Comparison of ENCODE assay signal across 11 cellular contexts in genomic region chr1:205913451-205914204, GRCh38. TPM values are rescaled to one million over a fixed set of nuclear protein-coding genes. Genes with fewer than 3 reads are reported as not detected.
DNase-seq lines count a peak whose midpoint lies in the region; ATAC-seq and TF ChIP-seq lines count a peak whose summit lies in the region.
"Had no signal": no experiment of that assay in that cellular context is flagged by ENCODE, and none has a peak within 500 bp of the region (broad histone marks: within the 10 kb centered on the region; RNA-seq: fewer than 3 reads in every experiment).

No MANE protein-coding gene starts in this region.

- intact Hi-C loops in ovary (cut with DNase I): loop anchor here (10.0 kb wide), 2 partner anchors 61 to 119 kb away; no protein-coding TSS in a partner anchor

- no peak overlapping the region for H2AK5ac ChIP-seq in mesenchymal stem cell (ENCODE audit: low read length, severe bottlenecking)

- H3K36me3 ChIP-seq in ovary: no peaks in the 10 kb centered on the region
- no peaks in the 10 kb centered on the region for H3K36me3 ChIP-seq in mesenchymal stem cell (ENCODE audit: control insufficient read depth in 1 of 2, insufficient read depth in 2 of 2, low read depth in 1 of 2, low read length in 2 of 2)

- H4K8ac ChIP-seq in mesenchymal stem cell (ENCODE audit: low read length): no peak overlapping the region

- H3K4me1 ChIP-seq in ovary (ENCODE audit: insufficient read depth) (peaks cover 23% of the 10 kb centered on the region), mesenchymal stem cell (ENCODE audit: control insufficient read depth, insufficient read depth, low read depth, low read length) (peaks cover 9% of the 10 kb centered on the region)

- no peaks in the 10 kb centered on the region for H3K79me1 ChIP-seq in mesenchymal stem cell (replicated peaks; ENCODE audit: low read length, poor library complexity, severe bottlenecking)

- no peak overlapping the region for H3K4ac ChIP-seq in mesenchymal stem cell (ENCODE audit: low read depth in 1 of 2, low read length in 2 of 2)

- no peak overlapping the region for H3K23ac ChIP-seq in mesenchymal stem cell (ENCODE audit: low read length in 2 of 2)

- no peak overlapping the region for H3K4me2 ChIP-seq in mesenchymal stem cell (ENCODE audit: low read length, poor library complexity, severe bottlenecking)

- H3K14ac ChIP-seq in mesenchymal stem cell (ENCODE audit: low read length in 2 of 2): no peak overlapping the region

- no peak for TF ChIP-seq CTCF in fibroblast of pulmonary artery (IDR thresholded peaks at IDR 0.05; ENCODE audit: low read length, missing control alignments)
- TF ChIP-seq CTCF in ovary (IDR thresholded peaks at IDR 0.05): no peak

- no peak overlapping the region for H2BK120ac ChIP-seq in mesenchymal stem cell (ENCODE audit: low read depth, low read length)

- H3K27ac ChIP-seq in ovary (peak overlapping the region in 1 of 2 donors; percentile 33), mesenchymal stem cell (ENCODE audit: low read length, poor library complexity, severe bottlenecking) (no peak overlapping the region)

- 7 to 32% (median 13%) methylated on average over 4 of the region's 4 CpGs for WGBS in ovary, 3 donors
- WGBS in mesenchymal stem cell: 77% methylated on average over 3 of the region's 4 CpGs

- H3K18ac ChIP-seq in mesenchymal stem cell (ENCODE audit: low read depth in 1 of 2, low read length in 2 of 2): no peak overlapping the region

- peak; percentile 28 for DNase-seq in AG20443 (ENCODE audit: low spot score)
- peak; percentile 77 for DNase-seq in NCI-H446 treated with DMSO at 0.1 percent for 48 hours (lab: John Stamatoyannopoulos, UW)
- peak; percentile 76 for DNase-seq in fibroblast of pulmonary artery (ENCODE audit: low read depth)
- peak; percentile 37 to 83 (median 55) for DNase-seq in ovary
- DNase-seq in NCI-H345 (lab: John Stamatoyannopoulos, UW): no peak
- DNase-seq in mesenchymal stem cell: no peak
- DNase-seq: NCI-H1092; stimulated activated naive CD8-positive, alpha-beta T cell treated with anti-CD3 and anti-CD28 coated beads, Interleukin-15, amount 100 ng/mL, for 72 hours had no signal

- ATAC-seq in activated CD4-positive, CD25-positive, alpha-beta regulatory T cell treated with anti-CD3 and anti-CD28 coated beads, Interleukin-2, amount 50 U/mL, for 24 hours: no peak
- no peak for ATAC-seq in HG03354 (IDR thresholded peaks at IDR 0.05; ENCODE audit: poor library complexity, severe bottlenecking, unreplicated experiment)
- ATAC-seq: stimulated activated naive CD8-positive, alpha-beta T cell treated with anti-CD3 and anti-CD28 coated beads, Interleukin-15, amount 100 ng/mL, for 72 hours had no signal

- no peak overlapping the region for H3K9ac ChIP-seq in mesenchymal stem cell (ENCODE audit: low read length)

- H3K9me3 ChIP-seq in ovary (no peaks in the 10 kb centered on the region), mesenchymal stem cell (ENCODE audit: control insufficient read depth, low read length) (no peaks in the 10 kb centered on the region)

- H3K4me3 ChIP-seq in fibroblast of pulmonary artery (replicated peaks; ENCODE audit: low read depth, low read length): no peak overlapping the region
- H3K4me3 ChIP-seq in ovary: no peak overlapping the region
- no peak overlapping the region for H3K4me3 ChIP-seq in mesenchymal stem cell (ENCODE audit: insufficient read depth in 1 of 2, low read depth in 1 of 2, low read length in 2 of 2)

- H2BK12ac ChIP-seq in mesenchymal stem cell (ENCODE audit: low read length in 2 of 2): no peak overlapping the region

- no peaks in the 10 kb centered on the region for H3K27me3 ChIP-seq in ovary
- peaks cover 0 to 8% of the 10 kb centered on the region in 2 experiments for H3K27me3 ChIP-seq in mesenchymal stem cell (ENCODE audit: control insufficient read depth in 1 of 2, insufficient read depth in 1 of 2, low read length in 2 of 2)

- no peak overlapping the region for H2BK15ac ChIP-seq in mesenchymal stem cell (ENCODE audit: low read depth, poor library complexity, severe bottlenecking)

- H4K91ac ChIP-seq in mesenchymal stem cell (ENCODE audit: low read length): no peak overlapping the region

- no peak overlapping the region for H2BK5ac ChIP-seq in mesenchymal stem cell (ENCODE audit: low read depth, low read length, poor library complexity, severe bottlenecking)

- no peak for TF ChIP-seq EP300 in ovary (IDR thresholded peaks at IDR 0.05)

- TF ChIP-seq POLR2A in ovary (IDR thresholded peaks at IDR 0.05): no peak

- no peak overlapping the region for H2AFZ ChIP-seq in mesenchymal stem cell (ENCODE audit: low read depth, low read length)

RNA-seq across cellular contexts. Expression of gene SLC26A9, which starts 29.6 kb away (rescaled TPM):
- 1 to 10 TPM in 1 of 7 donors, under 1 TPM in 4, not detected in 2; 0.07 to 6.7 (median 0.13) TPM for total RNA-seq in ovary
- under 1 TPM in 1 of 2 donors, not detected in 1; 0.08 TPM for polyA plus RNA-seq in ovary
- not detected for polyA plus RNA-seq in mesenchymal stem cell (2013, experiment 1 of 2)
- polyA plus RNA-seq in mesenchymal stem cell (2013, experiment 2 of 2): not detected
- total RNA-seq: OCI-LY7 had no signal

Comparison
In these comparisons a context has a peak if more than half of its experiments do, and no peak if none do; other contexts are left out.
1. DNase-seq: peak in AG20443 (single experiment), NCI-H446 treated with DMSO at 0.1 percent for 48 hours (single experiment), fibroblast of pulmonary artery (single experiment) and ovary (5 of 5); none in NCI-H345 (single experiment) and mesenchymal stem cell (single experiment).